Comparison of ENCODE assay signal across 15 cellular contexts in genomic region chr7:155189600-155189989, GRCh38.
"Had no signal": no experiment of that assay in that cellular context is flagged by ENCODE, and none has a peak within 500 bp of the region (broad histone marks: within the 10 kb centered on the region; RNA-seq: fewer than 3 reads in every experiment).

No MANE protein-coding gene starts in this region.

- H3K27ac Mint-ChIP-seq: activated CD4-positive, alpha-beta memory T cell treated with anti-CD3 and anti-CD28 coated beads for 36 hours; activated naive CD4-positive, alpha-beta T cell treated with anti-CD3 and anti-CD28 coated beads, Interleukin-2, amount 50 U/mL, for 24 hours; activated T-helper 17 cell treated with anti-CD3 and anti-CD28 coated beads, Interleukin-2, amount 50 U/mL, for 72 hours; natural killer cell had no signal

- H3K27me3 Mint-ChIP-seq: activated naive CD4-positive, alpha-beta T cell treated with anti-CD3 and anti-CD28 coated beads, Interleukin-2, amount 50 U/mL, for 24 hours had no signal

- H3K4me1 ChIP-seq: testis had no signal

- H3K4me3 ChIP-seq: body of pancreas, testis had no signal

- H3K27ac ChIP-seq: body of pancreas, testis had no signal

- H3K9me3 ChIP-seq: testis had no signal

- H3K4me3 Mint-ChIP-seq: activated CD4-positive, alpha-beta memory T cell treated with anti-CD3 and anti-CD28 coated beads for 36 hours; activated naive CD4-positive, alpha-beta T cell treated with anti-CD3 and anti-CD28 coated beads, Interleukin-2, amount 50 U/mL, for 24 hours; central memory CD8-positive, alpha-beta T cell; natural killer cell had no signal

- ATAC-seq: activated T-helper 17 cell treated with anti-CD3 and anti-CD28 coated beads, Interleukin-2, amount 50 U/mL, for 72 hours; body of pancreas; left cardiac atrium; natural killer cell; stimulated activated naive CD8-positive, alpha-beta T cell treated with anti-CD3 and anti-CD28 coated beads, Interleukin-15, Interleukin-2, amounts not matched to agents 100 U/mL and 50 U/mL, for 24 hours had no signal

- H3K27me3 ChIP-seq: body of pancreas, testis had no signal

- DNase-seq: activated CD4-positive, alpha-beta memory T cell treated with anti-CD3 and anti-CD28 coated beads for 36 hours; activated CD4-positive, CD25-positive, alpha-beta regulatory T cell treated with anti-CD3 and anti-CD28 coated beads, Interleukin-2, amount 50 U/mL, for 72 hours; body of pancreas; dermis blood vessel endothelial cell; erythroblast; hypothalamus; left cardiac atrium; natural killer cell; occipital lobe; stimulated activated CD4-positive, alpha-beta T cell treated with anti-CD3 and anti-CD28 coated beads, Interleukin-2, amount 100 ng/mL, for 48 hours; stimulated activated naive CD8-positive, alpha-beta T cell treated with anti-CD3 and anti-CD28 coated beads, Interleukin-15, Interleukin-2, amounts not matched to agents 100 U/mL and 50 U/mL, for 24 hours; testis had no signal
